ENCODE assay signal across 8 cellular contexts in genomic region chr1:223712856-223713494, GRCh38. TPM values are rescaled to one million over a fixed set of nuclear protein-coding genes. Genes with fewer than 3 reads are reported as not detected.
DNase-seq lines count a peak whose midpoint lies in the region; ATAC-seq and TF ChIP-seq lines count a peak whose summit lies in the region.

No MANE protein-coding gene starts in this region.

- H3K36me3 Mint-ChIP-seq in activated CD8-positive, alpha-beta T cell treated with anti-CD3 and anti-CD28 coated beads for 36 hours (ENCODE audit: low read depth) = peaks cover 4% of the 10 kb centered on the region
- no peaks in the 10 kb centered on the region for H3K36me3 Mint-ChIP-seq in naive thymus-derived CD8-positive, alpha-beta T cell

- H3K27me3 ChIP-seq in BLaER1 (no peaks in the 10 kb centered on the region), upper lobe of right lung (no peaks in the 10 kb centered on the region)

- H3K4me3 ChIP-seq in BLaER1 (peak overlapping the region; percentile 89), upper lobe of right lung (peak overlapping the region; percentile 78)

- peak overlapping the region; percentile 81 for H3K27ac Mint-ChIP-seq in activated CD8-positive, alpha-beta T cell treated with anti-CD3 and anti-CD28 coated beads for 36 hours
- peak overlapping the region; percentile 78 to 97 (median 92) for H3K27ac Mint-ChIP-seq in naive thymus-derived CD8-positive, alpha-beta T cell

- peak overlapping the region; percentile 86 for H3K4me3 Mint-ChIP-seq in activated CD8-positive, alpha-beta T cell treated with anti-CD3 and anti-CD28 coated beads for 36 hours
- H3K4me3 Mint-ChIP-seq in naive thymus-derived CD8-positive, alpha-beta T cell = peak overlapping the region; percentile 65 to 90 (median 86)

- H3K9ac ChIP-seq in BLaER1 = peak overlapping the region; percentile 95

- H3K4me1 Mint-ChIP-seq in activated CD8-positive, alpha-beta T cell treated with anti-CD3 and anti-CD28 coated beads for 36 hours (ENCODE audit: low read depth) = peaks cover 58% of the 10 kb centered on the region
- H3K4me1 Mint-ChIP-seq in naive thymus-derived CD8-positive, alpha-beta T cell = peaks cover 32 to 67% (median 66%) of the 10 kb centered on the region in 4 donors

- no peaks in the 10 kb centered on the region for H4K20me1 ChIP-seq in BLaER1

- peaks cover 11% of the 10 kb centered on the region for H3K36me3 ChIP-seq in BLaER1
- peaks cover 4% of the 10 kb centered on the region for H3K36me3 ChIP-seq in upper lobe of right lung

- H3K27ac ChIP-seq in BLaER1 (peak overlapping the region; percentile 94), epithelial cell of prostate (peak overlapping the region; percentile 99), upper lobe of right lung (peak overlapping the region; percentile 98)

- H3K9me3 Mint-ChIP-seq in activated CD8-positive, alpha-beta T cell treated with anti-CD3 and anti-CD28 coated beads for 36 hours = no peaks in the 10 kb centered on the region
- H3K9me3 Mint-ChIP-seq in naive thymus-derived CD8-positive, alpha-beta T cell = no peaks in the 10 kb centered on the region

- H3K9me3 ChIP-seq in BLaER1 (no peaks in the 10 kb centered on the region), upper lobe of right lung (no peaks in the 10 kb centered on the region)

- H3K27me3 Mint-ChIP-seq in activated CD8-positive, alpha-beta T cell treated with anti-CD3 and anti-CD28 coated beads for 36 hours = no peaks in the 10 kb centered on the region
- no peaks in the 10 kb centered on the region for H3K27me3 Mint-ChIP-seq in naive thymus-derived CD8-positive, alpha-beta T cell

- ATAC-seq in GM19455 (IDR thresholded peaks at IDR 0.05; ENCODE audit: unreplicated experiment) (peak; percentile 38), HG03520 (IDR thresholded peaks at IDR 0.05; ENCODE audit: unreplicated experiment) (peak; percentile 19), upper lobe of right lung (peak; percentile 67)
- peak; percentile 27 for ATAC-seq in activated CD8-positive, alpha-beta T cell treated with anti-CD3 and anti-CD28 coated beads for 36 hours
- peak; percentile 58 to 59 for ATAC-seq in naive thymus-derived CD8-positive, alpha-beta T cell

- intact Hi-C loops in activated CD8-positive, alpha-beta T cell treated with anti-CD3 and anti-CD28 coated beads for 36 hours (cut with micrococcal nuclease) = loop anchor here (5.0 kb wide), 1 partner anchor 34 kb away; no protein-coding TSS in a partner anchor
- intact Hi-C loops in upper lobe of right lung (cut with DNase I) = no loop called here

- POLR2A ChIA-PET in activated CD8-positive, alpha-beta T cell treated with anti-CD3 and anti-CD28 coated beads for 36 hours (lab: Charles Lee) = interaction anchor here (1.6 to 2.6 kb wide), 3 partner anchors 15 to 132 kb away, joined by 6 to 11 read pairs (median 10); partner anchors contain the start of gene TP53BP2
- POLR2A ChIA-PET in naive thymus-derived CD8-positive, alpha-beta T cell (lab: Charles Lee) = interaction anchor here (1.0 to 3.3 kb wide), 7 partner anchors 13 to 1000 kb away, joined by 3 to 22 read pairs (median 3); partner anchors contain the start of genes AIDA, BROX and TP53BP2

- CTCF ChIA-PET in activated CD8-positive, alpha-beta T cell treated with anti-CD3 and anti-CD28 coated beads for 36 hours (lab: Charles Lee) = interaction anchor here (0.7 to 3.2 kb wide), 6 partner anchors 8 to 37 kb away, joined by 3 to 24 read pairs (median 5); no protein-coding TSS in a partner anchor

- peak; percentile 52 for DNase-seq in activated CD8-positive, alpha-beta T cell treated with anti-CD3 and anti-CD28 coated beads for 36 hours
- no peak for DNase-seq in epithelial cell of prostate (ENCODE audit: low read depth, low spot score)
- peak; percentile 8 to 69 (median 44) for DNase-seq in naive thymus-derived CD8-positive, alpha-beta T cell
- peak; percentile 84 for DNase-seq in upper lobe of right lung
- DNase-seq in OCI-M2 (lab: John Stamatoyannopoulos, UW; ENCODE audit: unreplicated experiment) = no peak

- peak overlapping the region; percentile 93 for H3K4me2 ChIP-seq in BLaER1

- TF ChIP-seq CTCF in activated CD8-positive, alpha-beta T cell treated with anti-CD3 and anti-CD28 coated beads for 36 hours (IDR thresholded peaks at IDR 0.05) = no peak
- TF ChIP-seq CTCF in upper lobe of right lung (IDR thresholded peaks at IDR 0.05) = no peak

- H3K4me1 ChIP-seq in BLaER1 (peaks cover 36% of the 10 kb centered on the region), upper lobe of right lung (peaks cover 56% of the 10 kb centered on the region)

RNA-seq across cellular contexts. Expression of gene CAPN2, which starts 0.6 kb away (rescaled TPM):
- 10 to 100 TPM; 31.5 to 33.6 TPM for total RNA-seq in activated CD8-positive, alpha-beta T cell treated with anti-CD3 and anti-CD28 coated beads for 36 hours
- total RNA-seq in naive thymus-derived CD8-positive, alpha-beta T cell = 10 to 100 TPM; 70.0 to 72.2 TPM
- polyA plus RNA-seq in naive thymus-derived CD8-positive, alpha-beta T cell = 100 to 1,000 TPM in 1 of 3 donors, 10 to 100 TPM in 2; 68.6 to 101 (median 83.7) TPM
- total RNA-seq in upper lobe of right lung = 306 TPM

RNA-seq across cellular contexts. Expression of gene CAPN8, which starts 47.5 kb away (rescaled TPM):
- not detected for total RNA-seq in activated CD8-positive, alpha-beta T cell treated with anti-CD3 and anti-CD28 coated beads for 36 hours
- total RNA-seq in naive thymus-derived CD8-positive, alpha-beta T cell = under 1 TPM in 1 of 2 experiments, not detected in 1; 0.21 TPM
- polyA plus RNA-seq in naive thymus-derived CD8-positive, alpha-beta T cell = under 1 TPM in 1 of 3 donors, not detected in 2; 0.36 TPM
- 83.5 TPM for total RNA-seq in upper lobe of right lung

Comparison
In these comparisons a context has a peak if more than half of its experiments do, and no peak if none do; other contexts are left out.
1. DNase-seq: peak in activated CD8-positive, alpha-beta T cell treated with anti-CD3 and anti-CD28 coated beads for 36 hours (single experiment), naive thymus-derived CD8-positive, alpha-beta T cell (10 of 10) and upper lobe of right lung (single experiment); none in epithelial cell of prostate (single experiment) and OCI-M2 (single experiment).
2. RNA of gene CAPN8, which starts 47.5 kb away (total RNA-seq): 83.5 TPM in upper lobe of right lung (single experiment); 0.21 TPM in naive thymus-derived CD8-positive, alpha-beta T cell and not detected in activated CD8-positive, alpha-beta T cell treated with anti-CD3 and anti-CD28 coated beads for 36 hours; every median in the first group is over 10 times any median in the second.
3. Peak in every context shown above with its lines, with median percentiles within 50 percentile points of each other: H3K27ac ChIP-seq and ATAC-seq.